Comparison of ENCODE assay signal across 24 cellular contexts in genomic region chr3:188962253-188963247, GRCh38.
DNase-seq lines count a peak whose midpoint lies in the region; ATAC-seq and TF ChIP-seq lines count a peak whose summit lies in the region.
"Had no signal": no experiment of that assay in that cellular context is flagged by ENCODE, and none has a peak within 500 bp of the region (broad histone marks: within the 10 kb centered on the region; RNA-seq: fewer than 3 reads in every experiment).

No MANE protein-coding gene starts in this region.

- H3K27me3 Mint-ChIP-seq in T-helper 2 cell treated with Interferon-gamma antibody and Interleukin-4, amounts not matched to agents 5 μg/mL and 100 μg/mL, for 36 hours (ENCODE audit: low read depth) = peaks cover 25% of the 10 kb centered on the region

- H3K4me1 ChIP-seq in heart right ventricle (peaks cover 0 to 19% (median 8%) of the 10 kb centered on the region in 9 donors), left ventricle myocardium inferior (peaks cover 10% of the 10 kb centered on the region), uterus (peaks cover 0 to 3% of the 10 kb centered on the region in 2 donors)

- peaks cover 16% of the 10 kb centered on the region for H3K4me1 Mint-ChIP-seq in T-helper 2 cell treated with Interferon-gamma antibody and Interleukin-4, amounts not matched to agents 5 μg/mL and 100 μg/mL, for 36 hours (ENCODE audit: low read depth)

- H3K4me3 ChIP-seq in heart right ventricle (no peak overlapping the region), left ventricle myocardium inferior (no peak overlapping the region), fibroblast of the aortic adventitia (ENCODE audit: low read depth, low read length) (no peak overlapping the region), uterus (no peak overlapping the region)
- H3K4me3 ChIP-seq: GM12878, neural progenitor cell had no signal

- DNase-seq in heart right ventricle = no peak
- no peak for DNase-seq in left ventricle myocardium inferior
- DNase-seq in T-helper 2 cell treated with Interferon-gamma antibody and Interleukin-4, amounts not matched to agents 5 μg/mL and 100 μg/mL, for 36 hours (ENCODE audit: low spot score) = peak; percentile 40
- DNase-seq in fibroblast of the aortic adventitia (ENCODE audit: low read depth) = peak; percentile 66
- DNase-seq in uterus = no peak
- no peak for DNase-seq in hypothalamus (lab: John Stamatoyannopoulos, UW)
- DNase-seq in HT-29 (ENCODE audit: low spot score) = no peak
- DNase-seq: activated T-cell treated with anti-CD3 and anti-CD28 coated beads, Interleukin-2, amount 50 U/mL, for 4 hours; anterior cingulate cortex; central memory CD4-positive, alpha-beta T cell; dermis blood vessel endothelial cell; NCI-H1105; NCI-H2029; NCI-H2227 treated with DMSO at 0.1 percent for 48 hours; NCI-H69; SK-N-SH; stimulated activated naive CD4-positive, alpha-beta T cell had no signal

- ATAC-seq in heart right ventricle = peak in 5 of 8 donors; percentile 30 to 62 (median 43)
- ATAC-seq: GM12878, HCT116, HepG2 had no signal

- TF ChIP-seq POLR2A in uterus (IDR thresholded peaks at IDR 0.05) = no peak

- H3K9me3 Mint-ChIP-seq in T-helper 2 cell treated with Interferon-gamma antibody and Interleukin-4, amounts not matched to agents 5 μg/mL and 100 μg/mL, for 36 hours = no peaks in the 10 kb centered on the region
- H3K9me3 Mint-ChIP-seq: activated T-cell treated with anti-CD3 and anti-CD28 coated beads, Interleukin-2, amount 50 U/mL, for 4 hours had no signal

- TF ChIP-seq CTCF in heart right ventricle (IDR thresholded peaks at IDR 0.05) (no peak), left ventricle myocardium inferior (IDR thresholded peaks at IDR 0.05; ENCODE audit: borderline replicate concordance) (no peak), fibroblast of the aortic adventitia (IDR thresholded peaks at IDR 0.05; ENCODE audit: insufficient read depth, low read length) (no peak), uterus (IDR thresholded peaks at IDR 0.05) (no peak)

- H3K36me3 ChIP-seq in heart right ventricle (no peaks in the 10 kb centered on the region), left ventricle myocardium inferior (no peaks in the 10 kb centered on the region), uterus (no peaks in the 10 kb centered on the region)
- H3K36me3 ChIP-seq: neural progenitor cell had no signal

- no peak overlapping the region for H3K27ac Mint-ChIP-seq in T-helper 2 cell treated with Interferon-gamma antibody and Interleukin-4, amounts not matched to agents 5 μg/mL and 100 μg/mL, for 36 hours
- H3K27ac Mint-ChIP-seq: neural progenitor cell, progenitor cell of endocrine pancreas had no signal

- intact Hi-C loops in heart right ventricle (cut with DNase I) = loop anchor here in 1 of 10 donors (5.0 kb wide), 1 partner anchor 185 kb away; no protein-coding TSS in a partner anchor
- intact Hi-C loops in left ventricle myocardium inferior (cut with micrococcal nuclease) = no loop called here
- intact Hi-C loops in uterus (cut with DNase I; ENCODE audit: low total_unique reads) = loop anchor here (10.0 kb wide), 1 partner anchor 182 kb away; no protein-coding TSS in a partner anchor

- H3K27me3 ChIP-seq in heart right ventricle = no peaks in the 10 kb centered on the region
- H3K27me3 ChIP-seq in left ventricle myocardium inferior (ENCODE audit: low read depth) = no peaks in the 10 kb centered on the region
- no peaks in the 10 kb centered on the region for H3K27me3 ChIP-seq in uterus
- H3K27me3 ChIP-seq: neural progenitor cell had no signal

- no peaks in the 10 kb centered on the region for H3K36me3 Mint-ChIP-seq in T-helper 2 cell treated with Interferon-gamma antibody and Interleukin-4, amounts not matched to agents 5 μg/mL and 100 μg/mL, for 36 hours (ENCODE audit: low read depth)
- H3K36me3 Mint-ChIP-seq: neural progenitor cell had no signal

- H3K4me3 Mint-ChIP-seq in T-helper 2 cell treated with Interferon-gamma antibody and Interleukin-4, amounts not matched to agents 5 μg/mL and 100 μg/mL, for 36 hours = peak overlapping the region; percentile 5
- H3K4me3 Mint-ChIP-seq: activated T-cell treated with anti-CD3 and anti-CD28 coated beads, Interleukin-2, amount 50 U/mL, for 4 hours; neural progenitor cell had no signal

- WGBS in heart right ventricle, 2 donors = 68 to 74% methylated on average over 13 of the region's 13 CpGs

- H3K27ac ChIP-seq in heart right ventricle = peak overlapping the region in 2 of 10 donors; percentile 15 to 33
- H3K27ac ChIP-seq in left ventricle myocardium inferior (replicated peaks) = no peak overlapping the region
- H3K27ac ChIP-seq in uterus = peak overlapping the region; percentile 51 to 66
- H3K27ac ChIP-seq: C4-2B, neural progenitor cell, VCaP had no signal

- H3K9me3 ChIP-seq in heart right ventricle (no peaks in the 10 kb centered on the region), left ventricle myocardium inferior (replicated peaks) (no peaks in the 10 kb centered on the region), uterus (no peaks in the 10 kb centered on the region)
- H3K9me3 ChIP-seq: SK-N-SH had no signal

Comparison
In these comparisons a context has a peak if more than half of its experiments do, and no peak if none do; other contexts are left out.
1. DNase-seq: peak in T-helper 2 cell treated with Interferon-gamma antibody and Interleukin-4, amounts not matched to agents 5 μg/mL and 100 μg/mL, for 36 hours (single experiment) and fibroblast of the aortic adventitia (single experiment); none in heart right ventricle (0 of 2), left ventricle myocardium inferior (single experiment), uterus (0 of 2), hypothalamus (0 of 51) and HT-29 (single experiment).